Comparison of ENCODE assay signal across 9 cellular contexts in genomic region chr13:30143671-30144400, GRCh38.
A peak's percentile ranks its signal among the peaks of the same experiment; 100 is the strongest.
DNase-seq lines count a peak whose midpoint lies in the region; ATAC-seq, FAIRE-seq and TF ChIP-seq lines count a peak whose summit lies in the region.
"Had no signal": no experiment of that assay in that cellular context is flagged by ENCODE, and none has a peak within 500 bp of the region (broad histone marks: within the 10 kb centered on the region; RNA-seq: fewer than 3 reads in every experiment).

No MANE protein-coding gene starts in this region.

- CTCF ChIA-PET in activated CD8-positive, alpha-beta memory T cell treated with anti-CD3 and anti-CD28 coated beads, Interleukin-2, amount 10 ng/mL, durations not matched to agents 7 days and 5 days (lab: Charles Lee) = interaction anchor here (9.5 to 10.5 kb wide), 2 partner anchors 11 to 14 kb away, joined by 62 to 146 read pairs; no protein-coding TSS in a partner anchor
- CTCF ChIA-PET in activated CD4-positive, alpha-beta memory T cell treated with anti-CD3 and anti-CD28 coated beads, Interleukin-2, amount 10 ng/mL, durations not matched to agents 7 days and 5 days (lab: Charles Lee) = interaction anchor here (2.1 to 9.5 kb wide), 3 partner anchors 12 to 29 kb away, joined by 5 to 155 read pairs (median 39); no protein-coding TSS in a partner anchor

- WGBS in thymus = 97% methylated on average over 5 of the region's 5 CpGs

- H3K27ac ChIP-seq in thymus (ENCODE audit: low read depth) = peak overlapping the region; percentile 37
- H3K27ac ChIP-seq: upper lobe of left lung had no signal

- TF ChIP-seq CTCF in fibroblast of pulmonary artery (IDR thresholded peaks at IDR 0.05; ENCODE audit: low read length, missing control alignments) = no peak
- TF ChIP-seq CTCF in D721Med (IDR thresholded peaks at IDR 0.05; ENCODE audit: insufficient read depth, missing control alignments) = no peak

- peak overlapping the region; percentile 26 for H3K27ac Mint-ChIP-seq in activated CD8-positive, alpha-beta memory T cell treated with anti-CD3 and anti-CD28 coated beads, Interleukin-2, amount 10 ng/mL, durations not matched to agents 7 days and 5 days
- H3K27ac Mint-ChIP-seq in activated CD4-positive, alpha-beta memory T cell treated with anti-CD3 and anti-CD28 coated beads, Interleukin-2, amount 10 ng/mL, durations not matched to agents 7 days and 5 days = peak overlapping the region; percentile 71

- intact Hi-C loops in head of caudate nucleus (cut with DNase I) = no loop called here

- POLR2A ChIA-PET in activated CD4-positive, alpha-beta memory T cell treated with anti-CD3 and anti-CD28 coated beads, Interleukin-2, amount 10 ng/mL, durations not matched to agents 7 days and 5 days (lab: Charles Lee) = interaction anchor here (0.7 to 2.9 kb wide), 8 partner anchors 9 to 473 kb away, joined by 3 to 15 read pairs (median 5); partner anchors contain the start of gene USPL1

- H3K4me1 ChIP-seq in thymus (ENCODE audit: control insufficient read depth, insufficient read depth, low read length) = peaks cover 26% of the 10 kb centered on the region

- peaks cover 63% of the 10 kb centered on the region for H3K4me1 Mint-ChIP-seq in activated CD8-positive, alpha-beta memory T cell treated with anti-CD3 and anti-CD28 coated beads, Interleukin-2, amount 10 ng/mL, durations not matched to agents 7 days and 5 days
- H3K4me1 Mint-ChIP-seq in activated CD4-positive, alpha-beta memory T cell treated with anti-CD3 and anti-CD28 coated beads, Interleukin-2, amount 10 ng/mL, durations not matched to agents 7 days and 5 days = peaks cover 74% of the 10 kb centered on the region

- H3K4me3 Mint-ChIP-seq in activated CD8-positive, alpha-beta memory T cell treated with anti-CD3 and anti-CD28 coated beads, Interleukin-2, amount 10 ng/mL, durations not matched to agents 7 days and 5 days = no peak overlapping the region
- H3K4me3 Mint-ChIP-seq in activated CD4-positive, alpha-beta memory T cell treated with anti-CD3 and anti-CD28 coated beads, Interleukin-2, amount 10 ng/mL, durations not matched to agents 7 days and 5 days = no peak overlapping the region

- peaks cover 2% of the 10 kb centered on the region for H3K9me3 Mint-ChIP-seq in activated CD8-positive, alpha-beta memory T cell treated with anti-CD3 and anti-CD28 coated beads, Interleukin-2, amount 10 ng/mL, durations not matched to agents 7 days and 5 days (ENCODE audit: low read depth)
- H3K9me3 Mint-ChIP-seq in activated CD4-positive, alpha-beta memory T cell treated with anti-CD3 and anti-CD28 coated beads, Interleukin-2, amount 10 ng/mL, durations not matched to agents 7 days and 5 days = peaks cover 13% of the 10 kb centered on the region

- no peaks in the 10 kb centered on the region for H3K36me3 ChIP-seq in thymus (ENCODE audit: control insufficient read depth, insufficient read depth)
- H3K36me3 ChIP-seq: upper lobe of left lung had no signal

- DNase-seq in activated CD8-positive, alpha-beta memory T cell treated with anti-CD3 and anti-CD28 coated beads, Interleukin-2, amount 10 ng/mL, durations not matched to agents 7 days and 5 days = peak; percentile 74
- no peak for DNase-seq in activated CD8-positive, alpha-beta memory T cell treated with anti-CD3 and anti-CD28 coated beads, Interleukin-2, amount 50 U/mL, for 48 hours
- peak; percentile 57 for DNase-seq in activated CD4-positive, alpha-beta memory T cell treated with anti-CD3 and anti-CD28 coated beads, Interleukin-2, amount 10 ng/mL, durations not matched to agents 7 days and 5 days
- peak; percentile 59 for DNase-seq in fibroblast of pulmonary artery (ENCODE audit: low read depth)
- DNase-seq in D721Med (ENCODE audit: insufficient read length, low spot score) = no peak
- no peak for DNase-seq in head of caudate nucleus

- H3K4me3 ChIP-seq in fibroblast of pulmonary artery (replicated peaks; ENCODE audit: low read depth, low read length) (no peak overlapping the region), thymus (ENCODE audit: low read length) (no peak overlapping the region)
- H3K4me3 ChIP-seq: upper lobe of left lung had no signal

- no peaks in the 10 kb centered on the region for H3K27me3 ChIP-seq in thymus (ENCODE audit: control insufficient read depth, insufficient read depth)
- H3K27me3 ChIP-seq: upper lobe of left lung had no signal

- peak; percentile 29 for ATAC-seq in activated CD8-positive, alpha-beta memory T cell treated with anti-CD3 and anti-CD28 coated beads, Interleukin-2, amount 10 ng/mL, durations not matched to agents 7 days and 5 days
- no peak for ATAC-seq in HG02870 (IDR thresholded peaks at IDR 0.05; ENCODE audit: unreplicated experiment)

- H3K9me3 ChIP-seq in thymus (ENCODE audit: control insufficient read depth) = no peaks in the 10 kb centered on the region
- H3K9me3 ChIP-seq: upper lobe of left lung had no signal

- FAIRE-seq in D721Med (lab: Jason Lieb, UNC) = no peak

- H3K27me3 Mint-ChIP-seq in activated CD8-positive, alpha-beta memory T cell treated with anti-CD3 and anti-CD28 coated beads, Interleukin-2, amount 10 ng/mL, durations not matched to agents 7 days and 5 days = no peaks in the 10 kb centered on the region
- H3K27me3 Mint-ChIP-seq in activated CD4-positive, alpha-beta memory T cell treated with anti-CD3 and anti-CD28 coated beads, Interleukin-2, amount 10 ng/mL, durations not matched to agents 7 days and 5 days = no peaks in the 10 kb centered on the region

- peaks cover 7% of the 10 kb centered on the region for H3K36me3 Mint-ChIP-seq in activated CD8-positive, alpha-beta memory T cell treated with anti-CD3 and anti-CD28 coated beads, Interleukin-2, amount 10 ng/mL, durations not matched to agents 7 days and 5 days
- H3K36me3 Mint-ChIP-seq in activated CD4-positive, alpha-beta memory T cell treated with anti-CD3 and anti-CD28 coated beads, Interleukin-2, amount 10 ng/mL, durations not matched to agents 7 days and 5 days (ENCODE audit: low read depth) = peaks cover 27% of the 10 kb centered on the region

Comparison
In these comparisons a context has a peak if more than half of its experiments do, and no peak if none do; other contexts are left out.
1. DNase-seq: peak in activated CD8-positive, alpha-beta memory T cell treated with anti-CD3 and anti-CD28 coated beads, Interleukin-2, amount 10 ng/mL, durations not matched to agents 7 days and 5 days (single experiment), activated CD4-positive, alpha-beta memory T cell treated with anti-CD3 and anti-CD28 coated beads, Interleukin-2, amount 10 ng/mL, durations not matched to agents 7 days and 5 days (single experiment) and fibroblast of pulmonary artery (single experiment); none in activated CD8-positive, alpha-beta memory T cell treated with anti-CD3 and anti-CD28 coated beads, Interleukin-2, amount 50 U/mL, for 48 hours (single experiment), D721Med (single experiment) and head of caudate nucleus (0 of 42).